Comparison of ENCODE assay signal across 18 cellular contexts in genomic region chr21:31141389-31142021, GRCh38.
DNase-seq lines count a peak whose midpoint lies in the region; ATAC-seq and TF ChIP-seq lines count a peak whose summit lies in the region.
"Had no signal": no experiment of that assay in that cellular context is flagged by ENCODE, and none has a peak within 500 bp of the region (broad histone marks: within the 10 kb centered on the region; RNA-seq: fewer than 3 reads in every experiment).

No MANE protein-coding gene starts in this region.

- peak overlapping the region; percentile 47 to 88 for H2BK12ac ChIP-seq in mesenchymal stem cell (ENCODE audit: low read length in 2 of 2)

- no peak overlapping the region for H2BK5ac ChIP-seq in mesenchymal stem cell (ENCODE audit: low read depth, low read length, poor library complexity, severe bottlenecking)

- H3K79me2 ChIP-seq in OCI-LY1 (ENCODE audit: insufficient read depth, low read length) = no peaks in the 10 kb centered on the region

- no peaks in the 10 kb centered on the region for H3K36me3 ChIP-seq in OCI-LY1 (ENCODE audit: insufficient read depth, low read length)
- peaks cover 0 to 16% of the 10 kb centered on the region in 2 experiments for H3K36me3 ChIP-seq in mesenchymal stem cell (ENCODE audit: control insufficient read depth in 1 of 2, insufficient read depth in 2 of 2, low read depth in 1 of 2, low read length in 2 of 2)
- H3K36me3 ChIP-seq in sigmoid colon = no peaks in the 10 kb centered on the region
- H3K36me3 ChIP-seq in MG63 = no peaks in the 10 kb centered on the region
- H3K36me3 ChIP-seq: HAP-1, SJCRH30 had no signal

- H3K9me3 Mint-ChIP-seq in activated CD4-positive, alpha-beta T cell treated with anti-CD3 and anti-CD28 coated beads, Interleukin-2, amount 10 ng/mL, durations not matched to agents 24 days and 14 days = no peaks in the 10 kb centered on the region
- no peaks in the 10 kb centered on the region for H3K9me3 Mint-ChIP-seq in activated naive CD8-positive, alpha-beta T cell treated with anti-CD3 and anti-CD28 coated beads, Interleukin-2, amount 50 U/mL, for 24 hours

- intact Hi-C loops in activated CD4-positive, alpha-beta T cell treated with anti-CD3 and anti-CD28 coated beads, Interleukin-2, amount 10 ng/mL, durations not matched to agents 24 days and 14 days (cut with micrococcal nuclease) = no loop called here
- intact Hi-C loops in sigmoid colon (cut with DNase I) = no loop called here

- H3K14ac ChIP-seq in mesenchymal stem cell (ENCODE audit: low read length in 2 of 2) = no peak overlapping the region

- H3K36me3 Mint-ChIP-seq in activated CD4-positive, alpha-beta T cell treated with anti-CD3 and anti-CD28 coated beads, Interleukin-2, amount 10 ng/mL, durations not matched to agents 24 days and 14 days (ENCODE audit: low read depth) = peaks cover 71% of the 10 kb centered on the region
- H3K36me3 Mint-ChIP-seq in activated naive CD8-positive, alpha-beta T cell treated with anti-CD3 and anti-CD28 coated beads, Interleukin-2, amount 50 U/mL, for 24 hours (ENCODE audit: low read depth) = peaks cover 29% of the 10 kb centered on the region

- ATAC-seq in activated naive CD8-positive, alpha-beta T cell treated with anti-CD3 and anti-CD28 coated beads, Interleukin-2, amount 50 U/mL, for 24 hours = no peak
- ATAC-seq: K562 had no signal

- WGBS in mesenchymal stem cell = 94% methylated on average over 8 of the region's 12 CpGs
- WGBS in sigmoid colon, 2 donors = 76 to 84% methylated on average over 12 of the region's 12 CpGs

- H3K27ac Mint-ChIP-seq in activated CD4-positive, alpha-beta T cell treated with anti-CD3 and anti-CD28 coated beads, Interleukin-2, amount 10 ng/mL, durations not matched to agents 24 days and 14 days = peak overlapping the region; percentile 15
- no peak overlapping the region for H3K27ac Mint-ChIP-seq in activated naive CD8-positive, alpha-beta T cell treated with anti-CD3 and anti-CD28 coated beads, Interleukin-2, amount 50 U/mL, for 24 hours

- H3K27me3 Mint-ChIP-seq in activated CD4-positive, alpha-beta T cell treated with anti-CD3 and anti-CD28 coated beads, Interleukin-2, amount 10 ng/mL, durations not matched to agents 24 days and 14 days = no peaks in the 10 kb centered on the region
- H3K27me3 Mint-ChIP-seq in activated naive CD8-positive, alpha-beta T cell treated with anti-CD3 and anti-CD28 coated beads, Interleukin-2, amount 50 U/mL, for 24 hours = no peaks in the 10 kb centered on the region

- no peaks in the 10 kb centered on the region for H3K9me2 ChIP-seq in OCI-LY1 (ENCODE audit: low read depth, low read length)

- H3K4me2 ChIP-seq in OCI-LY1 (ENCODE audit: low read length) = no peak overlapping the region
- no peak overlapping the region for H3K4me2 ChIP-seq in mesenchymal stem cell (ENCODE audit: low read length, poor library complexity, severe bottlenecking)
- H3K4me2 ChIP-seq: PC-9 had no signal

- peaks cover 39% of the 10 kb centered on the region for H3K4me1 ChIP-seq in OCI-LY1 (ENCODE audit: insufficient read depth, low read length, severe bottlenecking)
- H3K4me1 ChIP-seq in mesenchymal stem cell (ENCODE audit: control insufficient read depth, insufficient read depth, low read depth, low read length) = peaks cover 13% of the 10 kb centered on the region
- no peaks in the 10 kb centered on the region for H3K4me1 ChIP-seq in sigmoid colon
- H3K4me1 ChIP-seq: HAP-1, SJCRH30 had no signal

- peaks cover 1% of the 10 kb centered on the region for H3K79me1 ChIP-seq in mesenchymal stem cell (replicated peaks; ENCODE audit: low read length, poor library complexity, severe bottlenecking)

- no peaks in the 10 kb centered on the region for H4K20me1 ChIP-seq in OCI-LY1 (ENCODE audit: insufficient read depth, low read length)

- no peak for TF ChIP-seq POLR2A in sigmoid colon (IDR thresholded peaks at IDR 0.05)

- H3K27ac ChIP-seq in OCI-LY1 (ENCODE audit: low read depth, low read length, poor library complexity, severe bottlenecking) (peak overlapping the region; percentile 7), mesenchymal stem cell (ENCODE audit: low read length, poor library complexity, severe bottlenecking) (no peak overlapping the region), sigmoid colon (peak overlapping the region in 3 of 4 donors; percentile 7 to 56 (median 34))
- H3K27ac ChIP-seq: PC-9, SJCRH30 had no signal

- no peak for DNase-seq in activated CD4-positive, alpha-beta T cell treated with anti-CD3 and anti-CD28 coated beads, Interleukin-2, amount 10 ng/mL, durations not matched to agents 24 days and 14 days
- no peak for DNase-seq in activated CD4-positive, alpha-beta T cell treated with anti-CD3 and anti-CD28 coated beads, Interleukin-2, amount 50 U/mL, for 48 hours
- DNase-seq in mesenchymal stem cell = no peak
- no peak for DNase-seq in sigmoid colon
- no peak for DNase-seq in MG63
- DNase-seq in activated naive CD8-positive, alpha-beta T cell treated with anti-CD3 and anti-CD28 coated beads, Interleukin-2, amount 50 U/mL, for 24 hours = no peak
- DNase-seq: Caco-2, DMS153, NCI-H1417 treated with DMSO at 0.1 percent for 48 hours, NCI-H2029, NCI-H2171, NCI-H446 treated with DMSO at 0.1 percent for 48 hours, PC-9, SJCRH30 had no signal

- H3K9ac ChIP-seq in OCI-LY1 (ENCODE audit: low read length) (no peak overlapping the region), mesenchymal stem cell (ENCODE audit: low read length) (no peak overlapping the region)

- no peak for TF ChIP-seq EP300 in sigmoid colon (IDR thresholded peaks at IDR 0.05)

- no peak overlapping the region for H4K8ac ChIP-seq in mesenchymal stem cell (ENCODE audit: low read length)

- H3K23ac ChIP-seq in mesenchymal stem cell (ENCODE audit: low read length in 2 of 2) = no peak overlapping the region

- H3K4me1 Mint-ChIP-seq in activated CD4-positive, alpha-beta T cell treated with anti-CD3 and anti-CD28 coated beads, Interleukin-2, amount 10 ng/mL, durations not matched to agents 24 days and 14 days = peaks cover 25% of the 10 kb centered on the region
- no peaks in the 10 kb centered on the region for H3K4me1 Mint-ChIP-seq in activated naive CD8-positive, alpha-beta T cell treated with anti-CD3 and anti-CD28 coated beads, Interleukin-2, amount 50 U/mL, for 24 hours

- no peak overlapping the region for H3K4me3 Mint-ChIP-seq in activated CD4-positive, alpha-beta T cell treated with anti-CD3 and anti-CD28 coated beads, Interleukin-2, amount 10 ng/mL, durations not matched to agents 24 days and 14 days
- no peak overlapping the region for H3K4me3 Mint-ChIP-seq in activated naive CD8-positive, alpha-beta T cell treated with anti-CD3 and anti-CD28 coated beads, Interleukin-2, amount 50 U/mL, for 24 hours
- H3K4me3 Mint-ChIP-seq: CD14-positive monocyte had no signal

- H3K4ac ChIP-seq in mesenchymal stem cell (ENCODE audit: low read depth in 1 of 2, low read length in 2 of 2) = peak overlapping the region in 1 of 2 experiments; percentile 67

- no peaks in the 10 kb centered on the region for H3K9me3 ChIP-seq in OCI-LY1 (ENCODE audit: low read length)
- no peaks in the 10 kb centered on the region for H3K9me3 ChIP-seq in mesenchymal stem cell (ENCODE audit: control insufficient read depth, low read length)
- H3K9me3 ChIP-seq in sigmoid colon = no peaks in the 10 kb centered on the region
- no peaks in the 10 kb centered on the region for H3K9me3 ChIP-seq in MG63
- H3K9me3 ChIP-seq: Caco-2, HAP-1, SJCRH30 had no signal

- no peak overlapping the region for H2BK15ac ChIP-seq in mesenchymal stem cell (ENCODE audit: low read depth, poor library complexity, severe bottlenecking)

- TF ChIP-seq CTCF in OCI-LY1 (IDR thresholded peaks at IDR 0.05; ENCODE audit: low read length) (peak; percentile 9; the same call in 1 of the 2 replicates), sigmoid colon (IDR thresholded peaks at IDR 0.05) (no peak)

- H2AFZ ChIP-seq in OCI-LY1 (ENCODE audit: low read length) (no peak overlapping the region), mesenchymal stem cell (ENCODE audit: low read depth, low read length) (no peak overlapping the region)
- H2AFZ ChIP-seq: PC-9 had no signal

- no peak overlapping the region for H2AK5ac ChIP-seq in mesenchymal stem cell (ENCODE audit: low read length, severe bottlenecking)

- H3F3A ChIP-seq in OCI-LY1 (ENCODE audit: insufficient read depth, low read length) = no peaks in the 10 kb centered on the region

- H2BK120ac ChIP-seq in mesenchymal stem cell (ENCODE audit: low read depth, low read length) = no peak overlapping the region

- no peaks in the 10 kb centered on the region for H3K27me3 ChIP-seq in OCI-LY1 (ENCODE audit: insufficient read depth, low read length)
- no peaks in the 10 kb centered on the region for H3K27me3 ChIP-seq in mesenchymal stem cell (ENCODE audit: control insufficient read depth in 1 of 2, insufficient read depth in 1 of 2, low read length in 2 of 2)
- no peaks in the 10 kb centered on the region for H3K27me3 ChIP-seq in sigmoid colon
- H3K27me3 ChIP-seq in MG63 = no peaks in the 10 kb centered on the region
- H3K27me3 ChIP-seq: SJCRH30 had no signal

- no peak overlapping the region for H3K4me3 ChIP-seq in OCI-LY1 (ENCODE audit: low read depth, low read length, poor library complexity, severe bottlenecking)
- no peak overlapping the region for H3K4me3 ChIP-seq in mesenchymal stem cell (ENCODE audit: insufficient read depth in 1 of 2, low read depth in 1 of 2, low read length in 2 of 2)
- H3K4me3 ChIP-seq in sigmoid colon = no peak overlapping the region
- H3K4me3 ChIP-seq in MG63 = no peak overlapping the region
- H3K4me3 ChIP-seq: HAP-1, K562, PC-9, SJCRH30 had no signal

- peak overlapping the region; percentile 52 for H4K91ac ChIP-seq in mesenchymal stem cell (ENCODE audit: low read length)

- peak overlapping the region; percentile 38 to 60 for H3K18ac ChIP-seq in mesenchymal stem cell (ENCODE audit: low read depth in 1 of 2, low read length in 2 of 2)
